Comparison of ENCODE assay signal across 13 cellular contexts in the genomic region with DNA sequence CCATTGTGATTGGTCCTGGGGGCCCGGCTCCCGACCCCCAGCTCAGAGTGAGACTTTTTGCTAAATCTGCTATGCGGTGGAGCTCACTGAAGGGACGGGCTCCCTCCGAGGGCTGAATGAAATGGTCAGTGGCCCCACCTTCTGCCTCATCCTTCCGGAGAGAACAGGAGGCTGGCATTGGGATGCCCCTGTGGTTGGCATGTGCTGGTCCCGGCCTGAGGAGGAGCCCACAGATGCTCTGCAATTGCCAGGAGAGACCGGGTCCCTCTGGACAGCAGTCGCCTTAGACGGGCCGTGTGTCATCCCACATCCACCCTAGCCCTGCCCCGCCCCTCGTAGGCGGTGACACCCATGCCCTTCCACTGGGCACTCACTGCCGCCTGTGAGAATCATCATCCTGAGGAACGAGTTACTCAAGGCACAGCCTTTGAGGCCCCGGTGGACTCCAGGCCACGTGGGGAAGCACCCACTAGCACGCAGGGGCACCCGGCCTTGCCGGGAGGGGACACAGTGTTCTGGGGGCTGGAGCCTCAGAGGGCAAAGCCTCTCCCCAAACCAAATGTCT.
"Had no signal": no experiment of that assay in that cellular context is flagged by ENCODE, and none has a peak within 500 bp of the region (broad histone marks: within the 10 kb centered on the region; RNA-seq: fewer than 3 reads in every experiment).

No MANE protein-coding gene starts in this region.

- ATAC-seq: heart right ventricle; natural killer cell treated with Interleukin-12 subunit alpha and Interleukin-12 subunit beta and Interleukin-15 and Interleukin-18, amount 100 ng/mL, for 72 hours had no signal

- DNase-seq: effector CD4-positive, alpha-beta T cell; erythroblast; foreskin melanocyte; hypothalamus; kidney glomerular epithelial cell; mesenchymal stem cell; midbrain; sigmoid colon; stimulated activated CD4-positive, alpha-beta T cell treated with anti-CD3 and anti-CD28 coated beads, Interleukin-12 subunit alpha, Interleukin-12 subunit beta, amount 100 ng/mL, for 4 hours; stimulated activated naive CD4-positive, alpha-beta T cell; trophoblast cell had no signal
